14 cellular contexts compared by ENCODE assay signal in genomic region chr1:23526329-23527041, GRCh38. TPM values are rescaled to one million over a fixed set of nuclear protein-coding genes. Genes with fewer than 3 reads are reported as not detected.
DNase-seq lines count a peak whose midpoint lies in the region; ATAC-seq and TF ChIP-seq lines count a peak whose summit lies in the region.
"Had no signal": no experiment of that assay in that cellular context is flagged by ENCODE, and none has a peak within 500 bp of the region (broad histone marks: within the 10 kb centered on the region; RNA-seq: fewer than 3 reads in every experiment).

No MANE protein-coding gene starts in this region.

- peak overlapping the region; percentile 52 for H3K27ac ChIP-seq in A673 (ENCODE audit: low read depth, low read length, poor library complexity, severe bottlenecking)
- no peak overlapping the region for H3K27ac ChIP-seq in CD8-positive, alpha-beta memory T cell (ENCODE audit: low read depth, low read length)
- H3K27ac ChIP-seq: brain microvascular endothelial cell, right lobe of liver had no signal

- H3K27me3 Mint-ChIP-seq in CD8-positive, alpha-beta memory T cell = no peaks in the 10 kb centered on the region
- H3K27me3 Mint-ChIP-seq in activated CD8-positive, alpha-beta T cell treated with anti-CD3 and anti-CD28 coated beads, Interleukin-2, amount 10 ng/mL, durations not matched to agents 7 days and 5 days (ENCODE audit: low read depth) = no peaks in the 10 kb centered on the region

- H3K27ac Mint-ChIP-seq in CD8-positive, alpha-beta memory T cell = peak overlapping the region; percentile 91 to 98 (median 95)
- peak overlapping the region; percentile 87 for H3K27ac Mint-ChIP-seq in activated CD8-positive, alpha-beta T cell treated with anti-CD3 and anti-CD28 coated beads, Interleukin-2, amount 10 ng/mL, durations not matched to agents 7 days and 5 days

- CTCF ChIA-PET in A673 (lab: Charles Lee) = interaction anchor here (0.9 kb wide), 1 partner anchor 29 kb away, joined by 3 read pairs; no protein-coding TSS in a partner anchor
- CTCF ChIA-PET in CD8-positive, alpha-beta memory T cell (lab: Charles Lee) = interaction anchor here (1.5 to 34.1 kb wide), 6 partner anchors 8 to 111 kb away, joined by 5 to 588 read pairs (median 10); no protein-coding TSS in a partner anchor
- CTCF ChIA-PET in activated CD8-positive, alpha-beta T cell treated with anti-CD3 and anti-CD28 coated beads, Interleukin-2, amount 10 ng/mL, durations not matched to agents 7 days and 5 days (lab: Charles Lee) = interaction anchor here (0.7 to 15.4 kb wide), 8 partner anchors 14 to 111 kb away, joined by 4 to 262 read pairs (median 10); no protein-coding TSS in a partner anchor

- BruUV-seq in A673 (replicated peaks; lab: Mats Ljungman, UMichigan) = no TSS peak

- intact Hi-C loops in A673 (cut with micrococcal nuclease; ENCODE audit: unreplicated experiment) = no loop called here

- no peaks in the 10 kb centered on the region for H3K27me3 ChIP-seq in A673 (replicated peaks; ENCODE audit: insufficient read depth, low read depth, low read length, poor library complexity)
- H3K27me3 ChIP-seq in CD8-positive, alpha-beta memory T cell (ENCODE audit: insufficient read depth, low read length, poor library complexity, severe bottlenecking) = no peaks in the 10 kb centered on the region
- H3K27me3 ChIP-seq in mucosa of stomach (ENCODE audit: control insufficient read depth, insufficient read depth, low read length) = peaks cover 4% of the 10 kb centered on the region
- H3K27me3 ChIP-seq: brain microvascular endothelial cell, right lobe of liver had no signal

- H3K36me3 Mint-ChIP-seq in CD8-positive, alpha-beta memory T cell = peaks cover 0 to 1% (median 0%) of the 10 kb centered on the region in 3 donors
- peaks cover 71% of the 10 kb centered on the region for H3K36me3 Mint-ChIP-seq in activated CD8-positive, alpha-beta T cell treated with anti-CD3 and anti-CD28 coated beads, Interleukin-2, amount 10 ng/mL, durations not matched to agents 7 days and 5 days (ENCODE audit: low read depth)

- no peaks in the 10 kb centered on the region for H3K9me3 Mint-ChIP-seq in CD8-positive, alpha-beta memory T cell
- H3K9me3 Mint-ChIP-seq in activated CD8-positive, alpha-beta T cell treated with anti-CD3 and anti-CD28 coated beads, Interleukin-2, amount 10 ng/mL, durations not matched to agents 7 days and 5 days (ENCODE audit: insufficient read depth) = no peaks in the 10 kb centered on the region

- H3K4me1 ChIP-seq in A673 (ENCODE audit: insufficient read depth, low read length, poor library complexity, severe bottlenecking) (peaks cover 42% of the 10 kb centered on the region), mucosa of stomach (ENCODE audit: control insufficient read depth, insufficient read depth, low read length) (peaks cover 75% of the 10 kb centered on the region)
- H3K4me1 ChIP-seq in CD8-positive, alpha-beta memory T cell (ENCODE audit: insufficient read depth, low read length) = peaks cover 69% of the 10 kb centered on the region

- peaks cover 68 to 91% (median 89%) of the 10 kb centered on the region in 3 donors for H3K4me1 Mint-ChIP-seq in CD8-positive, alpha-beta memory T cell
- H3K4me1 Mint-ChIP-seq in activated CD8-positive, alpha-beta T cell treated with anti-CD3 and anti-CD28 coated beads, Interleukin-2, amount 10 ng/mL, durations not matched to agents 7 days and 5 days (ENCODE audit: low read depth) = peaks cover 76% of the 10 kb centered on the region

- ATAC-seq in activated CD8-positive, alpha-beta T cell treated with anti-CD3 and anti-CD28 coated beads, Interleukin-2, amount 10 ng/mL, durations not matched to agents 7 days and 5 days = no peak
- ATAC-seq in GM18498 (IDR thresholded peaks at IDR 0.05; ENCODE audit: unreplicated experiment) (no peak), HG02852 (IDR thresholded peaks at IDR 0.05; ENCODE audit: unreplicated experiment) (no peak), HG03095 (IDR thresholded peaks at IDR 0.05; ENCODE audit: unreplicated experiment) (no peak)
- ATAC-seq: right lobe of liver had no signal

- H3K4me3 Mint-ChIP-seq in CD8-positive, alpha-beta memory T cell = peak overlapping the region; percentile 32 to 79 (median 75)
- H3K4me3 Mint-ChIP-seq in activated CD8-positive, alpha-beta T cell treated with anti-CD3 and anti-CD28 coated beads, Interleukin-2, amount 10 ng/mL, durations not matched to agents 7 days and 5 days = peak overlapping the region; percentile 92

- DNase-seq in A673 (ENCODE audit: low spot score) (no peak), RPMI8226 (no peak)
- DNase-seq in CD8-positive, alpha-beta memory T cell = no peak
- no peak for DNase-seq in activated CD8-positive, alpha-beta T cell treated with anti-CD3 and anti-CD28 coated beads, Interleukin-2, amount 10 ng/mL, durations not matched to agents 7 days and 5 days
- DNase-seq: activated T-cell treated with anti-CD3 and anti-CD28 coated beads for 4 hours; brain microvascular endothelial cell; NCI-H2029 treated with DMSO at 0.1 percent for 48 hours; right lobe of liver; stimulated activated CD4-positive, alpha-beta T cell treated with anti-CD3 and anti-CD28 coated beads, Interleukin-4, amount 100 ng/mL, for 4 hours; stomach had no signal

- H3K36me3 ChIP-seq in A673 (ENCODE audit: insufficient read depth, low read length, poor library complexity, severe bottlenecking) (peaks cover 21% of the 10 kb centered on the region), mucosa of stomach (ENCODE audit: control insufficient read depth, insufficient read depth, low read length) (no peaks in the 10 kb centered on the region)
- no peaks in the 10 kb centered on the region for H3K36me3 ChIP-seq in CD8-positive, alpha-beta memory T cell (ENCODE audit: insufficient read depth, low read length)
- H3K36me3 ChIP-seq: brain microvascular endothelial cell, right lobe of liver, stomach had no signal

- peak overlapping the region; percentile 40 for H3K9ac ChIP-seq in mucosa of stomach (ENCODE audit: low read length)

- no peak overlapping the region for H3K4me3 ChIP-seq in A673 (ENCODE audit: low read depth, low read length, poor library complexity, severe bottlenecking)
- no peak overlapping the region for H3K4me3 ChIP-seq in CD8-positive, alpha-beta memory T cell (ENCODE audit: low read length)
- H3K4me3 ChIP-seq in mucosa of stomach (ENCODE audit: low read length) = no peak overlapping the region
- H3K4me3 ChIP-seq: right lobe of liver, stomach had no signal

- POLR2A ChIA-PET in A673 (lab: Charles Lee; ENCODE audit: low non-redundant PET) = no interaction called here
- POLR2A ChIA-PET in CD8-positive, alpha-beta memory T cell (lab: Charles Lee) = interaction anchor here (1.0 kb wide), 1 partner anchor 19 kb away, joined by 4 read pairs; no protein-coding TSS in a partner anchor
- POLR2A ChIA-PET in activated CD8-positive, alpha-beta T cell treated with anti-CD3 and anti-CD28 coated beads, Interleukin-2, amount 10 ng/mL, durations not matched to agents 7 days and 5 days (lab: Charles Lee) = interaction anchor here (1.5 to 2.6 kb wide), 4 partner anchors 10 to 32 kb away, joined by 4 to 15 read pairs (median 8); no protein-coding TSS in a partner anchor

- no peak for TF ChIP-seq CTCF in A673 (conservative IDR thresholded peaks at IDR 0.05; ENCODE audit: low read depth, low read length)

- H3K9me3 ChIP-seq in A673 (ENCODE audit: low read depth, low read length, poor library complexity, severe bottlenecking) (no peaks in the 10 kb centered on the region), mucosa of stomach (ENCODE audit: control insufficient read depth, low read length) (no peaks in the 10 kb centered on the region)
- no peaks in the 10 kb centered on the region for H3K9me3 ChIP-seq in CD8-positive, alpha-beta memory T cell (ENCODE audit: low read length)
- H3K9me3 ChIP-seq: right lobe of liver, stomach had no signal

RNA-seq across cellular contexts. Expression of gene E2F2, which starts 4.5 kb away (rescaled TPM):
- total RNA-seq in A673 (2021) = 45.0 and 46.1 TPM in 2 replicates
- 10 to 100 TPM; 19.1 to 19.6 TPM for total RNA-seq in CD8-positive, alpha-beta memory T cell
- 0.76 TPM for polyA plus RNA-seq in CD8-positive, alpha-beta memory T cell
- 10 to 100 TPM; 75.0 to 80.3 TPM for total RNA-seq in activated CD8-positive, alpha-beta T cell treated with anti-CD3 and anti-CD28 coated beads, Interleukin-2, amount 10 ng/mL, durations not matched to agents 7 days and 5 days

RNA-seq across cellular contexts. Expression of gene ID3, which starts 32.8 kb away (rescaled TPM):
- total RNA-seq in A673 (2021) = 102 and 140 TPM in 2 replicates
- total RNA-seq in CD8-positive, alpha-beta memory T cell = 10 to 100 TPM; 18.4 to 19.3 TPM
- 4.7 TPM for polyA plus RNA-seq in CD8-positive, alpha-beta memory T cell
- 10 to 100 TPM; 31.4 to 34.4 TPM for total RNA-seq in activated CD8-positive, alpha-beta T cell treated with anti-CD3 and anti-CD28 coated beads, Interleukin-2, amount 10 ng/mL, durations not matched to agents 7 days and 5 days

RNA-seq across cellular contexts. Expression of gene ASAP3, which starts 42.5 kb away (rescaled TPM):
- total RNA-seq in A673 (2021) = 7.8 and 13.8 TPM in 2 replicates
- under 1 TPM; 0.33 to 0.78 TPM for total RNA-seq in CD8-positive, alpha-beta memory T cell
- 0.62 TPM for polyA plus RNA-seq in CD8-positive, alpha-beta memory T cell
- under 1 TPM; 0.24 to 0.83 TPM for total RNA-seq in activated CD8-positive, alpha-beta T cell treated with anti-CD3 and anti-CD28 coated beads, Interleukin-2, amount 10 ng/mL, durations not matched to agents 7 days and 5 days
